9 cellular contexts compared by ENCODE assay signal in genomic region chr3:194369522-194370279, GRCh38. TPM values are rescaled to one million over a fixed set of nuclear protein-coding genes. Genes with fewer than 3 reads are reported as not detected.
DNase-seq lines count a peak whose midpoint lies in the region; ATAC-seq and TF ChIP-seq lines count a peak whose summit lies in the region.
"Had no signal": no experiment of that assay in that cellular context is flagged by ENCODE, and none has a peak within 500 bp of the region (broad histone marks: within the 10 kb centered on the region; RNA-seq: fewer than 3 reads in every experiment).

LRRC15 (minus strand) TSS chr3:194369743; CDS start chr3:194361043, 8,700 bp downstream.

- no peak for TF ChIP-seq POLR2A in stomach (IDR thresholded peaks at IDR 0.05)

- 15% methylated on average over 21 of the region's 21 CpGs for WGBS in right cardiac atrium
- WGBS in stomach, 5 donors = 10 to 24% (median 12%) methylated on average over 18 to 21 of the region's 21 CpGs

- H3K27me3 Mint-ChIP-seq in HFFc6 (ENCODE audit: insufficient read depth) = no peaks in the 10 kb centered on the region; the same call in 1 of the 2 replicates
- H3K27me3 Mint-ChIP-seq in WTC11 (ENCODE audit: low read depth) = peaks cover 16% of the 10 kb centered on the region

- ATAC-seq in WTC11 (peak; percentile 79), right cardiac atrium (peak; percentile 71 to 75), GM19395 (IDR thresholded peaks at IDR 0.05; ENCODE audit: unreplicated experiment) (no peak)

- H3K27ac ChIP-seq in right cardiac atrium (ENCODE audit: low read length) (no peak within 1 kb of the TSS), stomach (no peak within 1 kb of the TSS)

- H3K27me3 ChIP-seq in right cardiac atrium (ENCODE audit: control insufficient read depth, insufficient read depth) (no peaks in the 10 kb centered on the region), stomach (peaks cover 0 to 33% (median 8%) of the 10 kb centered on the region in 3 donors)

- CTCF ChIA-PET in WTC11 (lab: Charles Lee) = interaction anchor here (0.8 to 1.5 kb wide), 4 partner anchors 19 to 103 kb away, joined by 3 to 6 read pairs (median 4); no protein-coding TSS in a partner anchor

- H3K9me3 Mint-ChIP-seq in HFFc6 (no peaks in the 10 kb centered on the region), WTC11 (no peaks in the 10 kb centered on the region)

- no peaks in the 10 kb centered on the region for H3K9me3 ChIP-seq in right cardiac atrium (ENCODE audit: control insufficient read depth, low read length)
- H3K9me3 ChIP-seq in stomach = no peaks in the 10 kb centered on the region

- H3K4me1 ChIP-seq in right cardiac atrium (ENCODE audit: control insufficient read depth, insufficient read depth, low read length) (peaks cover 5% of the 10 kb centered on the region), stomach (peaks cover 0 to 20% (median 7%) of the 10 kb centered on the region in 4 donors)

- no peak for TF ChIP-seq EP300 in stomach (IDR thresholded peaks at IDR 0.05)

- H3K4me3 ChIP-seq in right cardiac atrium (ENCODE audit: low read length) (no peak within 1 kb of the TSS), stomach (no peak within 1 kb of the TSS)

- H3K36me3 Mint-ChIP-seq in HFFc6 (ENCODE audit: low read depth) = peaks cover 5% of the 10 kb centered on the region; the same call in 1 of the 2 replicates
- H3K36me3 Mint-ChIP-seq in WTC11 = no peaks in the 10 kb centered on the region

- H3K4me3 Mint-ChIP-seq in HFFc6 = peak within 1 kb of the TSS; percentile 89
- H3K4me3 Mint-ChIP-seq in WTC11 = peak within 1 kb of the TSS; percentile 52

- peak within 1 kb of the TSS; percentile 61 for H3K27ac Mint-ChIP-seq in HFFc6
- H3K27ac Mint-ChIP-seq in WTC11 = no peak within 1 kb of the TSS

- TF ChIP-seq CTCF in HFFc6 (IDR thresholded peaks at IDR 0.05) (no peak; the same call in 1 of the 2 replicates), WTC11 (IDR thresholded peaks at IDR 0.05) (no peak), stomach (IDR thresholded peaks at IDR 0.05) (no peak)

- no peaks in the 10 kb centered on the region for H3K36me3 ChIP-seq in stomach

- intact Hi-C loops in right cardiac atrium (cut with DNase I) = no loop called here
- intact Hi-C loops in stomach (cut with DNase I; ENCODE audit: low total_unique reads) = no loop called here

- POLR2A ChIA-PET in WTC11 (lab: Charles Lee) = no interaction called here

- peaks cover 60% of the 10 kb centered on the region for H3K4me1 Mint-ChIP-seq in HFFc6 (ENCODE audit: low read depth)
- H3K4me1 Mint-ChIP-seq in WTC11 = peaks cover 29% of the 10 kb centered on the region

- DNase-seq in HFFc6 = peak; percentile 74
- DNase-seq in WTC11 (ENCODE audit: low spot score) = peak; percentile 47
- DNase-seq in right cardiac atrium = no peak
- peak; percentile 28 for DNase-seq in stomach
- DNase-seq in SIG-M5 (lab: John Stamatoyannopoulos, UW) = no peak
- no peak for DNase-seq in activated CD8-positive, alpha-beta memory T cell treated with anti-CD3 and anti-CD28 coated beads for 24 hours
- no peak for DNase-seq in NCI-H1436 treated with DMSO at 0.1 percent for 48 hours (lab: John Stamatoyannopoulos, UW)
- DNase-seq: foreskin melanocyte had no signal

TF ChIP-seq in WTC11, 78 proteins besides CTCF, POLR2A, EP300 and RAD21:
- TF ChIP-seq SMAD4 (CRISPR knock-in tag; IDR thresholded peaks at IDR 0.05) (no peak), GABPB1 (CRISPR knock-in tag; IDR thresholded peaks at IDR 0.05) (no peak), ZNF281 (CRISPR knock-in tag; IDR thresholded peaks at IDR 0.05) (no peak), TEAD4 (CRISPR knock-in tag; IDR thresholded peaks at IDR 0.05) (no peak), AFF4 (CRISPR knock-in tag; IDR thresholded peaks at IDR 0.05; ENCODE audit: borderline replicate concordance) (no peak), IRF1 (CRISPR knock-in tag; IDR thresholded peaks at IDR 0.05) (no peak), ZNF121 (CRISPR knock-in tag; IDR thresholded peaks at IDR 0.05) (peak; percentile 91)
- TF ChIP-seq, protein P1, sequence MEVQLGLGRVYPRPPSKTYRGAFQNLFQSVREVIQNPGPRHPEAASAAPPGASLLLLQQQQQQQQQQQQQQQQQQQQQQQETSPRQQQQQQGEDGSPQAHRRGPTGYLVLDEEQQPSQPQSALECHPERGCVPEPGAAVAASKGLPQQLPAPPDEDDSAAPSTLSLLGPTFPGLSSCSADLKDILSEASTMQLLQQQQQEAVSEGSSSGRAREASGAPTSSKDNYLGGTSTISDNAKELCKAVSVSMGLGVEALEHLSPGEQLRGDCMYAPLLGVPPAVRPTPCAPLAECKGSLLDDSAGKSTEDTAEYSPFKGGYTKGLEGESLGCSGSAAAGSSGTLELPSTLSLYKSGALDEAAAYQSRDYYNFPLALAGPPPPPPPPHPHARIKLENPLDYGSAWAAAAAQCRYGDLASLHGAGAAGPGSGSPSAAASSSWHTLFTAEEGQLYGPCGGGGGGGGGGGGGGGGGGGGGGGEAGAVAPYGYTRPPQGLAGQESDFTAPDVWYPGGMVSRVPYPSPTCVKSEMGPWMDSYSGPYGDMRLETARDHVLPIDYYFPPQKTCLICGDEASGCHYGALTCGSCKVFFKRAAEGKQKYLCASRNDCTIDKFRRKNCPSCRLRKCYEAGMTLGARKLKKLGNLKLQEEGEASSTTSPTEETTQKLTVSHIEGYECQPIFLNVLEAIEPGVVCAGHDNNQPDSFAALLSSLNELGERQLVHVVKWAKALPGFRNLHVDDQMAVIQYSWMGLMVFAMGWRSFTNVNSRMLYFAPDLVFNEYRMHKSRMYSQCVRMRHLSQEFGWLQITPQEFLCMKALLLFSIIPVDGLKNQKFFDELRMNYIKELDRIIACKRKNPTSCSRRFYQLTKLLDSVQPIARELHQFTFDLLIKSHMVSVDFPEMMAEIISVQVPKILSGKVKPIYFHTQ (CRISPR knock-in tag; IDR thresholded peaks at IDR 0.05) = no peak

RNA-seq across cellular contexts. Expression of gene LRRC15, which starts in this region (rescaled TPM):
- total RNA-seq in HFFc6 (2021; fragmentation: NEBNext Ultra II Directional; extraction: Animal tissue kit (Norgen Biotek cat#: 25700)) = 100 to 1,000 TPM; 130 to 211 (median 176) TPM
- total RNA-seq in WTC11 (2021) (0.07 to 0.11 TPM (median 0.11 TPM) in 3 replicates), right cardiac atrium (under 1 TPM in 3 of 4 donors, not detected in 1; 0.03 to 0.06 (median 0.06) TPM), stomach (under 1 TPM in 2 of 5 donors, not detected in 3; 0.37 to 0.43 TPM)
- polyA plus RNA-seq in right cardiac atrium (0.07 TPM), stomach (1 to 10 TPM in 2 of 3 donors, under 1 TPM in 1; 0.03 to 1.7 (median 1.1) TPM)

Comparison
In these comparisons a context has a peak if more than half of its experiments do, and no peak if none do; other contexts are left out.
1. RNA of gene LRRC15 (total RNA-seq): 130 to 211 TPM in HFFc6; 0.07 to 0.11 TPM in WTC11, 0.03 to 0.06 TPM in right cardiac atrium and 0.37 to 0.43 TPM in stomach; every median in the first group is over 10 times any median in the second.
2. Peak in DNase-seq and ATAC-seq in WTC11; RNA of the gene not detected or under 1 TPM.
3. Peak in ATAC-seq in right cardiac atrium; RNA of the gene not detected or under 1 TPM.
4. DNase-seq: peak in HFFc6 (single experiment) and stomach (single experiment); none in right cardiac atrium (0 of 3), SIG-M5 (single experiment), activated CD8-positive, alpha-beta memory T cell treated with anti-CD3 and anti-CD28 coated beads for 24 hours (single experiment) and NCI-H1436 treated with DMSO at 0.1 percent for 48 hours (single experiment).